Comparison of ENCODE assay signal across 2 cellular contexts in the genomic region with DNA sequence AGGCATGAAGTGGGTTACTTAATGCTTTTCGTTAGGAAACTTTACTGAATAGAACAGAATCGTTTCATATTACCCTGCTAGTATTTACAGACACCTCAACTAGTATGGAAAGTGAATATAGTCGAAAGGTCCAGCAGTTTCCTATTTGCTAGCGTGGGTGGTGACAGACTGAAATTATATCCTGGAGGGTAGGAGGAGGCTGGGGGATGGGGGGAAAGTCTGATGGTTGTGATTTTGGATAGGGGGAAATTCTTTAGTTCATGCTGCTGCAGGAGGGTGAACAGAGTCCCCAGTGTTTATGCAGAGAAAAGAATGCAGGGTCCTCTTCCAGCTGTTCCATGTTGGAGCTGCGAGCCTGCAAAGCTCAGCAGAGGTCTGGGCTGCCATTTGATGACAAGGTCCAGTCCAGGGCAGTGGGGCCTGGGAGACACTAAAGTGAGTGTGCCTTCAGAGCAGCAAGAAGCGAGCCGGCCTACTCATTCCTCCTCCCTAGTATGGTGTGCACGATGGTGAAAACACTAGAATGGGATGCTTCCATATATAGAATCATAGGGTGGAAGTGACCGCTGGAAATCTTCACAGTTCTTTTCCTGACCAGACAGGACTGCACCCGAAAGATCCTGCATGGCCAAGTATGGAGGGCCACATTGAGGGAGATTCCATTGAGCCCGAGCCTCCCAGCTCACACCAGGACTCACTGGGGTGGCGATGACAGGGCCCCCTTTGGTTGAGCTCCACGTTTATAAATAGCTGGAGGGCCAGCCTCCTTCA.
A peak's percentile ranks its signal among the peaks of the same experiment; 100 is the strongest.
TF ChIP-seq lines count a peak whose summit lies in the region.

No MANE protein-coding gene starts in this region.

TF ChIP-seq in A549, 52 proteins besides CTCF, POLR2A, EP300 and RAD21:
- TF ChIP-seq, protein P1, sequence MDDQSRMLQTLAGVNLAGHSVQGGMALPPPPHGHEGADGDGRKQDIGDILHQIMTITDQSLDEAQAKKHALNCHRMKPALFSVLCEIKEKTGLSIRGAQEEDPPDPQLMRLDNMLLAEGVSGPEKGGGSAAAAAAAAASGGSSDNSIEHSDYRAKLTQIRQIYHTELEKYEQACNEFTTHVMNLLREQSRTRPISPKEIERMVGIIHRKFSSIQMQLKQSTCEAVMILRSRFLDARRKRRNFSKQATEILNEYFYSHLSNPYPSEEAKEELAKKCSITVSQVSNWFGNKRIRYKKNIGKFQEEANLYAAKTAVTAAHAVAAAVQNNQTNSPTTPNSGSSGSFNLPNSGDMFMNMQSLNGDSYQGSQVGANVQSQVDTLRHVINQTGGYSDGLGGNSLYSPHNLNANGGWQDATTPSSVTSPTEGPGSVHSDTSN (IDR thresholded peaks at IDR 0.05), result no peak
- TF ChIP-seq RFX5 (IDR thresholded peaks at IDR 0.05), result no peak
- TF ChIP-seq, protein P2, sequence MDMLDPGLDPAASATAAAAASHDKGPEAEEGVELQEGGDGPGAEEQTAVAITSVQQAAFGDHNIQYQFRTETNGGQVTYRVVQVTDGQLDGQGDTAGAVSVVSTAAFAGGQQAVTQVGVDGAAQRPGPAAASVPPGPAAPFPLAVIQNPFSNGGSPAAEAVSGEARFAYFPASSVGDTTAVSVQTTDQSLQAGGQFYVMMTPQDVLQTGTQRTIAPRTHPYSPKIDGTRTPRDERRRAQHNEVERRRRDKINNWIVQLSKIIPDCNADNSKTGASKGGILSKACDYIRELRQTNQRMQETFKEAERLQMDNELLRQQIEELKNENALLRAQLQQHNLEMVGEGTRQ (IDR thresholded peaks at IDR 0.05), result no peak
- no peak for TF ChIP-seq PHF8 (IDR thresholded peaks at IDR 0.05; ENCODE audit: borderline replicate concordance, low read depth)
- no peak for TF ChIP-seq CHD4 (IDR thresholded peaks at IDR 0.05; ENCODE audit: borderline replicate concordance)
- no peak for TF ChIP-seq NR3C1 (IDR thresholded peaks at IDR 0.05)
- TF ChIP-seq MAZ (IDR thresholded peaks at IDR 0.05; ENCODE audit: borderline replicate concordance, low read depth, low read length), result no peak
- no peak for TF ChIP-seq POLR2AphosphoS2 (conservative IDR thresholded peaks at IDR 0.05; ENCODE audit: low read length)
- TF ChIP-seq JUNB (IDR thresholded peaks at IDR 0.05), result no peak
- TF ChIP-seq BHLHE40 (IDR thresholded peaks at IDR 0.05; ENCODE audit: low read depth, low read length), result no peak

TF ChIP-seq in IMR-90, 13 proteins besides CTCF, POLR2A, EP300 and RAD21:
- TF ChIP-seq RFX5 (IDR thresholded peaks at IDR 0.05; ENCODE audit: low read depth, low read length), result no peak
- no peak for TF ChIP-seq SMC3 (IDR thresholded peaks at IDR 0.05; ENCODE audit: low read depth, low read length)
- TF ChIP-seq BHLHE40 (IDR thresholded peaks at IDR 0.05; ENCODE audit: low read depth, low read length), result no peak
- TF ChIP-seq MXI1 (IDR thresholded peaks at IDR 0.05; ENCODE audit: borderline replicate concordance, low read depth, low read length), result 0 out of 2 replicates have a peak, but pooled peaks have one; percentile 26
- no peak for TF ChIP-seq CEBPB (IDR thresholded peaks at IDR 0.05; ENCODE audit: low read depth, low read length)
TF ChIP-seq in IMR-90: peak in this region for 1.
